36 cellular contexts compared by ENCODE assay signal in genomic region chr1:23065385-23065784, GRCh38. TPM values are rescaled to one million over a fixed set of nuclear protein-coding genes. Genes with fewer than 3 reads are reported as not detected.
"Had no signal": no experiment of that assay in that cellular context is flagged by ENCODE, and none has a peak within 500 bp of the region (broad histone marks: within the 10 kb centered on the region; RNA-seq: fewer than 3 reads in every experiment).

No MANE protein-coding gene starts in this region.

- H3K27ac ChIP-seq: brain microvascular endothelial cell, coronary artery, RWPE1, VCaP had no signal

- DNase-seq: activated CD4-positive, alpha-beta memory T cell treated with anti-CD3 and anti-CD28 coated beads, Interleukin-2, amount 10 ng/mL, durations not matched to agents 7 days and 5 days; activated CD4-positive, alpha-beta T cell treated with anti-CD3 and anti-CD28 coated beads for 1 hour; activated CD4-positive, alpha-beta T cell treated with anti-CD3 and anti-CD28 coated beads for 48 hours; activated CD4-positive, CD25-positive, alpha-beta regulatory T cell; activated CD8-positive, alpha-beta memory T cell treated with anti-CD3 and anti-CD28 coated beads for 24 hours; activated gamma-delta T cell; activated naive CD4-positive, alpha-beta T cell treated with Interleukin-2 at 50 U/mL for 16 hours; activated naive CD8-positive, alpha-beta T cell treated with anti-CD3 and anti-CD28 coated beads, Interleukin-2, amount 10 ng/mL, durations not matched to agents 7 days and 5 days; activated T-cell treated with anti-CD3 and anti-CD28 coated beads, Interleukin-2, amount 50 U/mL, for 24 hours; brain microvascular endothelial cell; Karpas-422; KBM-7; NCI-H1105; NCI-H1417 treated with DMSO at 0.1 percent for 48 hours; NCI-H1694 treated with DMSO at 0.1 percent for 48 hours; NCI-H2029; NCI-H2107; NCI-H2171; NCI-H510A; NCI-H526; NCI-H748 treated with DMSO at 0.1 percent for 48 hours; NK-92 treated with Interleukin-12 subunit alpha and Interleukin-12 subunit beta, amount 100 ng/mL, for 24 hours; PC-3; T-helper 9 cell had no signal

- FAIRE-seq: astrocyte, RCC 7860 had no signal

- H3K4me3 ChIP-seq: coronary artery had no signal

- H3K27me3 Mint-ChIP-seq: activated CD4-positive, alpha-beta memory T cell treated with anti-CD3 and anti-CD28 coated beads, Interleukin-2, amount 10 ng/mL, durations not matched to agents 7 days and 5 days; activated naive CD4-positive, alpha-beta T cell treated with anti-CD3 and anti-CD28 coated beads, Interleukin-2, amount 50 U/mL, for 24 hours; activated naive CD8-positive, alpha-beta T cell treated with anti-CD3 and anti-CD28 coated beads, Interleukin-2, amount 10 ng/mL, durations not matched to agents 7 days and 5 days; activated T-cell treated with anti-CD3 and anti-CD28 coated beads, Interleukin-2, amount 50 U/mL, for 24 hours had no signal

- ATAC-seq: PC-3, Right ventricle myocardium inferior had no signal

- H3K4me3 Mint-ChIP-seq: activated CD4-positive, alpha-beta memory T cell treated with anti-CD3 and anti-CD28 coated beads, Interleukin-2, amount 10 ng/mL, durations not matched to agents 7 days and 5 days; activated naive CD4-positive, alpha-beta T cell treated with anti-CD3 and anti-CD28 coated beads, Interleukin-2, amount 50 U/mL, for 24 hours; activated naive CD8-positive, alpha-beta T cell treated with anti-CD3 and anti-CD28 coated beads, Interleukin-2, amount 10 ng/mL, durations not matched to agents 7 days and 5 days; activated T-cell treated with anti-CD3 and anti-CD28 coated beads, Interleukin-2, amount 50 U/mL, for 24 hours; T-helper 1 cell treated with Interleukin-12 subunit alpha and Interleukin-12 subunit beta and Interleukin-4 antibody, amounts not matched to agents 30 μg/mL and 1 μg/mL, for 36 hours had no signal

- H3K27ac Mint-ChIP-seq: activated CD4-positive, alpha-beta memory T cell treated with anti-CD3 and anti-CD28 coated beads, Interleukin-2, amount 10 ng/mL, durations not matched to agents 7 days and 5 days; activated naive CD4-positive, alpha-beta T cell treated with anti-CD3 and anti-CD28 coated beads, Interleukin-2, amount 50 U/mL, for 24 hours; activated naive CD8-positive, alpha-beta T cell treated with anti-CD3 and anti-CD28 coated beads, Interleukin-2, amount 10 ng/mL, durations not matched to agents 7 days and 5 days; activated T-cell treated with anti-CD3 and anti-CD28 coated beads, Interleukin-2, amount 50 U/mL, for 24 hours; activated T-helper 2 cell treated with anti-CD3 and anti-CD28 coated beads, Interferon-gamma antibody, Interleukin-2, Interleukin-4, amounts not matched to agents 10 μg/mL and 5 μg/mL and 100 μg/mL, durations not matched to agents 14 hours and 24 hours and 36 hours; T-helper 1 cell treated with Interleukin-12 subunit alpha and Interleukin-12 subunit beta and Interleukin-4 antibody, amounts not matched to agents 30 μg/mL and 1 μg/mL, for 36 hours had no signal

- H3K27me3 ChIP-seq: brain microvascular endothelial cell had no signal

- H3K9me3 Mint-ChIP-seq: activated CD4-positive, alpha-beta memory T cell treated with anti-CD3 and anti-CD28 coated beads, Interleukin-2, amount 10 ng/mL, durations not matched to agents 7 days and 5 days; activated naive CD4-positive, alpha-beta T cell treated with anti-CD3 and anti-CD28 coated beads, Interleukin-2, amount 50 U/mL, for 24 hours; activated naive CD8-positive, alpha-beta T cell treated with anti-CD3 and anti-CD28 coated beads, Interleukin-2, amount 10 ng/mL, durations not matched to agents 7 days and 5 days; activated T-cell treated with anti-CD3 and anti-CD28 coated beads, Interleukin-2, amount 50 U/mL, for 24 hours; activated T-helper 2 cell treated with anti-CD3 and anti-CD28 coated beads, Interferon-gamma antibody, Interleukin-2, Interleukin-4, amounts not matched to agents 10 μg/mL and 5 μg/mL and 100 μg/mL, durations not matched to agents 14 hours and 24 hours and 36 hours; T-helper 1 cell treated with Interleukin-12 subunit alpha and Interleukin-12 subunit beta and Interleukin-4 antibody, amounts not matched to agents 30 μg/mL and 1 μg/mL, for 36 hours had no signal

- H3K4me1 Mint-ChIP-seq: activated CD4-positive, alpha-beta memory T cell treated with anti-CD3 and anti-CD28 coated beads, Interleukin-2, amount 10 ng/mL, durations not matched to agents 7 days and 5 days; activated naive CD8-positive, alpha-beta T cell treated with anti-CD3 and anti-CD28 coated beads, Interleukin-2, amount 10 ng/mL, durations not matched to agents 7 days and 5 days had no signal

RNA-seq across cellular contexts. Expression of gene TEX46, which starts 49.7 kb away (rescaled TPM):
- total RNA-seq: activated CD4-positive, alpha-beta memory T cell treated with anti-CD3 and anti-CD28 coated beads, Interleukin-2, amount 10 ng/mL, durations not matched to agents 7 days and 5 days; activated naive CD8-positive, alpha-beta T cell treated with anti-CD3 and anti-CD28 coated beads, Interleukin-2, amount 10 ng/mL, durations not matched to agents 7 days and 5 days; activated T-helper 2 cell treated with anti-CD3 and anti-CD28 coated beads, Interferon-gamma antibody, Interleukin-2, Interleukin-4, amounts not matched to agents 10 μg/mL and 5 μg/mL and 100 μg/mL, durations not matched to agents 14 hours and 24 hours and 36 hours; astrocyte; cardiac septum; MCF 10A; PC-3; Right ventricle myocardium inferior had no signal
- polyA plus RNA-seq: adipose tissue had no signal
